ENCODE assay signal across 1 cellular context in the genomic region with DNA sequence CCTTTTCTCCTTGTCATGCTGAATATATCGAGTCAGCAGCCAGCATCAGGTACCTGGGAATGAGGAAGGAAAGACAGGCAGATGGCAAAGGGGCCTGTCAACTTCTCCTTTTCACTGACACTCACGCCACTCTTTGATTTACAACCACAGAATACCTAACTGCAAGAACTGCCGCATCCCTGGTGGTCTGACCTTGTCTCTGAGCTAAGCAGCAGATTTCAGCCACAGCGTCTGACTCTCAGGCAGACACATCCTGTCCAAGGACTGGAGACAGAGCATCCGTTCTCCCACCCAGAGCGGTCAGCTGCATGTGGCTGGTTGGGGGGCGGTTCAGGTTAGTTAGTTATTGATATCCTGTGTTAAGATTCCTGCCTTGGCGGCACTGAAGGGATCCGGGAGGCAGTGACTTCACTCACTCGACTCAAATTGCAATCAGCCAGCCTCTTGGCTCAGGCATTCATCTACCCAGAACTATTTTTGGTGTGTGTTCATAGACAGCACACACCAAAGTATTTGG.
TF ChIP-seq lines count a peak whose summit lies in the region.

No MANE protein-coding gene starts in this region.

TF ChIP-seq in GM23338, 12 proteins besides CTCF, POLR2A, EP300 and RAD21 (continued from another document):
- TF ChIP-seq, protein P1, sequence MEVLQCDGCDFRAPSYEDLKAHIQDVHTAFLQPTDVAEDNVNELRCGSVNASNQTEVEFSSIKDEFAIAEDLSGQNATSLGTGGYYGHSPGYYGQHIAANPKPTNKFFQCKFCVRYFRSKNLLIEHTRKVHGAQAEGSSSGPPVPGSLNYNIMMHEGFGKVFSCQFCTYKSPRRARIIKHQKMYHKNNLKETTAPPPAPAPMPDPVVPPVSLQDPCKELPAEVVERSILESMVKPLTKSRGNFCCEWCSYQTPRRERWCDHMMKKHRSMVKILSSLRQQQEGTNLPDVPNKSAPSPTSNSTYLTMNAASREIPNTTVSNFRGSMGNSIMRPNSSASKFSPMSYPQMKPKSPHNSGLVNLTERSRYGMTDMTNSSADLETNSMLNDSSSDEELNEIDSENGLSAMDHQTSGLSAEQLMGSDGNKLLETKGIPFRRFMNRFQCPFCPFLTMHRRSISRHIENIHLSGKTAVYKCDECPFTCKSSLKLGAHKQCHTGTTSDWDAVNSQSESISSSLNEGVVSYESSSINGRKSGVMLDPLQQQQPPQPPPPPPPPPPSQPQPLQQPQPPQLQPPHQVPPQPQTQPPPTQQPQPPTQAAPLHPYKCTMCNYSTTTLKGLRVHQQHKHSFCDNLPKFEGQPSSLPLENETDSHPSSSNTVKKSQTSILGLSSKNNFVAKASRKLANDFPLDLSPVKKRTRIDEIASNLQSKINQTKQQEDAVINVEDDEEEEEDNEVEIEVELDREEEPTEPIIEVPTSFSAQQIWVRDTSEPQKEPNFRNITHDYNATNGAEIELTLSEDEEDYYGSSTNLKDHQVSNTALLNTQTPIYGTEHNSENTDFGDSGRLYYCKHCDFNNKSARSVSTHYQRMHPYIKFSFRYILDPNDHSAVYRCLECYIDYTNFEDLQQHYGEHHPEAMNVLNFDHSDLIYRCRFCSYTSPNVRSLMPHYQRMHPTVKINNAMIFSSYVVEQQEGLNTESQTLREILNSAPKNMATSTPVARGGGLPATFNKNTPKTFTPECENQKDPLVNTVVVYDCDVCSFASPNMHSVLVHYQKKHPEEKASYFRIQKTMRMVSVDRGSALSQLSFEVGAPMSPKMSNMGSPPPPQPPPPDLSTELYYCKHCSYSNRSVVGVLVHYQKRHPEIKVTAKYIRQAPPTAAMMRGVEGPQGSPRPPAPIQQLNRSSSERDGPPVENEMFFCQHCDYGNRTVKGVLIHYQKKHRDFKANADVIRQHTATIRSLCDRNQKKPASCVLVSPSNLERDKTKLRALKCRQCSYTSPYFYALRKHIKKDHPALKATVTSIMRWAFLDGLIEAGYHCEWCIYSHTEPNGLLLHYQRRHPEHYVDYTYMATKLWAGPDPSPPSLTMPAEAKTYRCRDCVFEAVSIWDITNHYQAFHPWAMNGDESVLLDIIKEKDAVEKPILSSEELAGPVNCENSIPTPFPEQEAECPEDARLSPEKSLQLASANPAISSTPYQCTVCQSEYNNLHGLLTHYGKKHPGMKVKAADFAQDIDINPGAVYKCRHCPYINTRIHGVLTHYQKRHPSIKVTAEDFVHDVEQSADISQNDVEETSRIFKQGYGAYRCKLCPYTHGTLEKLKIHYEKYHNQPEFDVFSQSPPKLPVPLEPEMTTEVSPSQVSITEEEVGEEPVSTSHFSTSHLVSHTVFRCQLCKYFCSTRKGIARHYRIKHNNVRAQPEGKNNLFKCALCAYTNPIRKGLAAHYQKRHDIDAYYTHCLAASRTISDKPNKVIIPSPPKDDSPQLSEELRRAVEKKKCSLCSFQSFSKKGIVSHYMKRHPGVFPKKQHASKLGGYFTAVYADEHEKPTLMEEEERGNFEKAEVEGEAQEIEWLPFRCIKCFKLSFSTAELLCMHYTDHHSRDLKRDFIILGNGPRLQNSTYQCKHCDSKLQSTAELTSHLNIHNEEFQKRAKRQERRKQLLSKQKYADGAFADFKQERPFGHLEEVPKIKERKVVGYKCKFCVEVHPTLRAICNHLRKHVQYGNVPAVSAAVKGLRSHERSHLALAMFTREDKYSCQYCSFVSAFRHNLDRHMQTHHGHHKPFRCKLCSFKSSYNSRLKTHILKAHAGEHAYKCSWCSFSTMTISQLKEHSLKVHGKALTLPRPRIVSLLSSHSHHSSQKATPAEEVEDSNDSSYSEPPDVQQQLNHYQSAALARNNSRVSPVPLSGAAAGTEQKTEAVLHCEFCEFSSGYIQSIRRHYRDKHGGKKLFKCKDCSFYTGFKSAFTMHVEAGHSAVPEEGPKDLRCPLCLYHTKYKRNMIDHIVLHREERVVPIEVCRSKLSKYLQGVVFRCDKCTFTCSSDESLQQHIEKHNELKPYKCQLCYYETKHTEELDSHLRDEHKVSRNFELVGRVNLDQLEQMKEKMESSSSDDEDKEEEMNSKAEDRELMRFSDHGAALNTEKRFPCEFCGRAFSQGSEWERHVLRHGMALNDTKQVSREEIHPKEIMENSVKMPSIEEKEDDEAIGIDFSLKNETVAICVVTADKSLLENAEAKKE (CRISPR knock-in tag; IDR thresholded peaks at IDR 0.05) = no peak
- TF ChIP-seq EZH2 (IDR thresholded peaks at IDR 0.05; ENCODE audit: low read depth, unreplicated experiment) = no peak
